In the genomic region with DNA sequence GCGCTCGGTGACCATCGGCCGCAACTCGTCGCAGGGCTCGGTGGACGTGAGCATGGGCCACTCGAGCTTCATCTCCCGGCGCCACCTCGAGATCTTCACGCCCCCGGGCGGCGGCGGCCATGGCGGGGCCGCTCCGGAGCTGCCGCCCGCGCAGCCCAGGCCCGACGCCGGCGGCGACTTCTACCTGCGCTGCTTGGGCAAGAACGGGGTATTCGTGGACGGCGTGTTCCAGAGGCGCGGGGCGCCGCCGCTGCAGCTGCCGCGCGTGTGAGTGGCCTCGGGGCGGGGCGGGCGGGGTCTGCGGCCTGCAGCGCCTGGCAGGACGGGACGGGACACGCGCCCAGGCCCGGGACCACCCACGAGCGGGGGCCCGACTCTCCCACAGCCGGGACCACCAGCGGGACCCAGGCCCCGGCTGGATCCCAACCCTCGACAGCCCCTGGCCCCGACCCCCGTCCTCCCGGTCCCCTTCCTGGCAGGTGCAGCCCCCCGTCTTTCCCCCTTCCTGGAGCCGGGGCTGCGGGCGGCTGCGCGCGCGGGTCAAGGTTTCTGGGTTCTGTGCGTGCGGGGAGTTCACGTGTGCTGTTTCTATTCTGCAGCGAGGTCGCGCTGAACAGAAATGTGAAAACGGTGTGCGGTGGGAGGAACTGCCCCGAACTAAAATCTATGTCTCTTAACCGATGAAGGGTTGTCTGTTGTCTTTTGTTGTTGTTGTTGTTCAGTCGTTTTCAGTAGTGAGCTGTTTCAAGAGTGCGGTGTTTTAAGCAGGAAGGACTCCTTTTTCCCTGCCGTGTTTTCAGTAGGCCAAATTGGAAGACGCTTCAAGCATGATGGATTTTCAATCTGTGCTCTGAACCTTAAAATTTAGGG, we compare ENCODE assay signal across 8 cellular contexts. TPM values are rescaled to one million over a fixed set of nuclear protein-coding genes. Genes with fewer than 3 reads are reported as not detected.
DNase-seq lines count a peak whose midpoint lies in the region; ATAC-seq and TF ChIP-seq lines count a peak whose summit lies in the region.

No MANE protein-coding gene starts in this region.

- DNase-seq in NCI-H345 (lab: John Stamatoyannopoulos, UW) (peak; percentile 31), NCI-H345 treated with DMSO at 0.1 percent for 48 hours (lab: John Stamatoyannopoulos, UW; ENCODE audit: unreplicated experiment) (no peak), Karpas-422 (peak; percentile 60), epithelial cell of esophagus (ENCODE audit: low read depth) (peak; percentile 41), naive B cell (peak; percentile 42), type B pancreatic cell (ENCODE audit: extremely low spot score, unreplicated experiment) (no peak)
- peak; percentile 54 for DNase-seq in activated CD8-positive, alpha-beta T cell treated with anti-CD3 and anti-CD28 coated beads, Interleukin-2, amount 10 ng/mL, durations not matched to agents 7 days and 5 days

- peak overlapping the region; percentile 89 for H3K4me3 Mint-ChIP-seq in activated CD8-positive, alpha-beta T cell treated with anti-CD3 and anti-CD28 coated beads, Interleukin-2, amount 10 ng/mL, durations not matched to agents 7 days and 5 days
- peak overlapping the region; percentile 90 to 97 (median 94) for H3K4me3 Mint-ChIP-seq in naive B cell
- peak overlapping the region; percentile 93 for H3K4me3 Mint-ChIP-seq in type B pancreatic cell

- H3K4me2 ChIP-seq in Karpas-422 (ENCODE audit: low read depth, low read length, poor library complexity, severe bottlenecking), result peak overlapping the region; percentile 91

- POLR2A ChIA-PET in activated CD8-positive, alpha-beta T cell treated with anti-CD3 and anti-CD28 coated beads, Interleukin-2, amount 10 ng/mL, durations not matched to agents 7 days and 5 days (lab: Charles Lee), result interaction anchor here (0.6 to 2.9 kb wide), 3 partner anchors 8 to 72 kb away, joined by 4 to 7 read pairs (median 4); partner anchors contain the start of gene NARF

- H3K27me3 ChIP-seq in Karpas-422 (ENCODE audit: low read length), result no peaks in the 10 kb centered on the region

- no peaks in the 10 kb centered on the region for H3K36me3 ChIP-seq in Karpas-422 (ENCODE audit: insufficient read depth, low read length)

- H3K27ac ChIP-seq in Karpas-422 (ENCODE audit: low read length), result no peak overlapping the region

- no peaks in the 10 kb centered on the region for H3K27me3 Mint-ChIP-seq in activated CD8-positive, alpha-beta T cell treated with anti-CD3 and anti-CD28 coated beads, Interleukin-2, amount 10 ng/mL, durations not matched to agents 7 days and 5 days (ENCODE audit: low read depth)
- H3K27me3 Mint-ChIP-seq in naive B cell, result no peaks in the 10 kb centered on the region
- H3K27me3 Mint-ChIP-seq in type B pancreatic cell, result no peaks in the 10 kb centered on the region

- peak overlapping the region; percentile 90 for H3K4me3 ChIP-seq in Karpas-422 (ENCODE audit: low read length)
- peak overlapping the region; percentile 56 for H3K4me3 ChIP-seq in epithelial cell of esophagus (ENCODE audit: low read length)

- H2AFZ ChIP-seq in Karpas-422 (ENCODE audit: low read length), result no peak overlapping the region

- no peaks in the 10 kb centered on the region for H3K9me3 Mint-ChIP-seq in activated CD8-positive, alpha-beta T cell treated with anti-CD3 and anti-CD28 coated beads, Interleukin-2, amount 10 ng/mL, durations not matched to agents 7 days and 5 days (ENCODE audit: insufficient read depth)
- H3K9me3 Mint-ChIP-seq in naive B cell (no peaks in the 10 kb centered on the region), type B pancreatic cell (no peaks in the 10 kb centered on the region)

- no peaks in the 10 kb centered on the region for H3K9me3 ChIP-seq in Karpas-422 (ENCODE audit: low read length)

- H3K36me3 Mint-ChIP-seq in activated CD8-positive, alpha-beta T cell treated with anti-CD3 and anti-CD28 coated beads, Interleukin-2, amount 10 ng/mL, durations not matched to agents 7 days and 5 days (ENCODE audit: low read depth), result peaks cover 19% of the 10 kb centered on the region
- H3K36me3 Mint-ChIP-seq in naive B cell, result no peaks in the 10 kb centered on the region
- H3K36me3 Mint-ChIP-seq in type B pancreatic cell, result peaks cover 7% of the 10 kb centered on the region

- H3K4me1 Mint-ChIP-seq in activated CD8-positive, alpha-beta T cell treated with anti-CD3 and anti-CD28 coated beads, Interleukin-2, amount 10 ng/mL, durations not matched to agents 7 days and 5 days (ENCODE audit: low read depth), result peaks cover 29% of the 10 kb centered on the region
- peaks cover 13 to 43% (median 29%) of the 10 kb centered on the region in 3 donors for H3K4me1 Mint-ChIP-seq in naive B cell
- peaks cover 19% of the 10 kb centered on the region for H3K4me1 Mint-ChIP-seq in type B pancreatic cell (ENCODE audit: unreplicated experiment)

- peak overlapping the region; percentile 82 for H3K9ac ChIP-seq in Karpas-422 (ENCODE audit: low read length)

- peak; percentile 32 for ATAC-seq in activated CD8-positive, alpha-beta T cell treated with anti-CD3 and anti-CD28 coated beads, Interleukin-2, amount 10 ng/mL, durations not matched to agents 7 days and 5 days
- peak; percentile 22 to 26 for ATAC-seq in naive B cell (ENCODE audit: low read depth in 2 of 2)
- no peak for ATAC-seq in GM21723 (IDR thresholded peaks at IDR 0.05; ENCODE audit: unreplicated experiment)

- H4K20me1 ChIP-seq in Karpas-422 (ENCODE audit: insufficient read depth, low read depth, low read length), result peaks cover 32% of the 10 kb centered on the region

- CTCF ChIA-PET in activated CD8-positive, alpha-beta T cell treated with anti-CD3 and anti-CD28 coated beads, Interleukin-2, amount 10 ng/mL, durations not matched to agents 7 days and 5 days (lab: Charles Lee), result interaction anchor here (1.1 to 3.7 kb wide), 5 partner anchors 9 to 34 kb away, joined by 3 to 16 read pairs (median 5); no protein-coding TSS in a partner anchor

- peak overlapping the region; percentile 87 for H3K27ac Mint-ChIP-seq in activated CD8-positive, alpha-beta T cell treated with anti-CD3 and anti-CD28 coated beads, Interleukin-2, amount 10 ng/mL, durations not matched to agents 7 days and 5 days
- peak overlapping the region; percentile 75 to 98 (median 92) for H3K27ac Mint-ChIP-seq in naive B cell
- H3K27ac Mint-ChIP-seq in type B pancreatic cell, result peak overlapping the region; percentile 92

- peaks cover 27% of the 10 kb centered on the region for H3K79me2 ChIP-seq in Karpas-422 (ENCODE audit: low read length)

- H3K9me2 ChIP-seq in Karpas-422 (replicated peaks; ENCODE audit: insufficient read depth, low read length), result no peaks in the 10 kb centered on the region

- TF ChIP-seq CTCF in epithelial cell of esophagus (IDR thresholded peaks at IDR 0.05; ENCODE audit: insufficient read depth, low read depth, low read length, missing control alignments) (no peak), type B pancreatic cell (conservative IDR thresholded peaks at IDR 0.05) (no peak)

- peaks cover 13% of the 10 kb centered on the region for H3K4me1 ChIP-seq in Karpas-422 (ENCODE audit: low read length)

RNA-seq across cellular contexts. Expression of gene FOXK2, which starts 0.7 kb away (rescaled TPM):
- 19.7 and 22.4 TPM in 2 replicates for total RNA-seq in Karpas-422 (2014; rRNA removed; shearing (Covaris generic); ENCODE audit: low replicate concordance)
- 10 to 100 TPM; 62.3 to 65.3 TPM for total RNA-seq in activated CD8-positive, alpha-beta T cell treated with anti-CD3 and anti-CD28 coated beads, Interleukin-2, amount 10 ng/mL, durations not matched to agents 7 days and 5 days
- 1 to 10 TPM; 2.5 to 6.0 (median 4.4) TPM for polyA plus RNA-seq in naive B cell (ENCODE audit: low read depth in 6 of 6)
- total RNA-seq in type B pancreatic cell (ENCODE audit: low replicate concordance), result 59.5 and 75.5 TPM in 2 replicates

Comparison
In these comparisons a context has a peak if more than half of its experiments do, and no peak if none do; other contexts are left out.
1. DNase-seq: peak in NCI-H345 (single experiment), Karpas-422 (single experiment), activated CD8-positive, alpha-beta T cell treated with anti-CD3 and anti-CD28 coated beads, Interleukin-2, amount 10 ng/mL, durations not matched to agents 7 days and 5 days (single experiment), epithelial cell of esophagus (single experiment) and naive B cell (single experiment); none in NCI-H345 treated with DMSO at 0.1 percent for 48 hours (single experiment) and type B pancreatic cell (single experiment).
2. Peak in every context shown above with its lines, with median percentiles within 50 percentile points of each other: H3K27ac Mint-ChIP-seq and H3K4me3 Mint-ChIP-seq.